16 cellular contexts compared by ENCODE assay signal in genomic region chr1:218494449-218494852, GRCh38.
DNase-seq lines count a peak whose midpoint lies in the region; TF ChIP-seq lines count a peak whose summit lies in the region.
"Had no signal": no experiment of that assay in that cellular context is flagged by ENCODE, and none has a peak within 500 bp of the region (broad histone marks: within the 10 kb centered on the region; RNA-seq: fewer than 3 reads in every experiment).

No MANE protein-coding gene starts in this region.

- H3K4ac ChIP-seq in H9 (ENCODE audit: low read depth, low read length), result no peak overlapping the region; the same call in 1 of the 2 replicates

- H2BK15ac ChIP-seq in H9 (ENCODE audit: low read depth, low read length), result no peak overlapping the region

- H4K5ac ChIP-seq in H9 (ENCODE audit: insufficient read length, low read depth, low read length), result no peak overlapping the region

- H3K27ac Mint-ChIP-seq in H9, result peak overlapping the region; percentile 71 to 94 (median 92); a peak in 6 of 7 replicates
- H3K27ac Mint-ChIP-seq: activated CD8-positive, alpha-beta memory T cell treated with anti-CD3 and anti-CD28 coated beads, Interleukin-2, amount 10 ng/mL, durations not matched to agents 7 days and 5 days; T-cell had no signal

- H3K56ac ChIP-seq in H9 (ENCODE audit: insufficient read length, low read depth, low read length), result no peak overlapping the region

- H3K18ac ChIP-seq in H9 (ENCODE audit: insufficient read length, low read depth, low read length), result peak overlapping the region; percentile 66

- no peak overlapping the region for H2BK12ac ChIP-seq in H9 (ENCODE audit: insufficient read length, low read depth, low read length)

- H3K4me3 Mint-ChIP-seq in H9, result peak overlapping the region in 1 of 2 experiments; percentile 46; a peak in 1 of 5 replicates
- H3K4me3 Mint-ChIP-seq: activated CD8-positive, alpha-beta memory T cell treated with anti-CD3 and anti-CD28 coated beads, Interleukin-2, amount 10 ng/mL, durations not matched to agents 7 days and 5 days; naive thymus-derived CD8-positive, alpha-beta T cell; T-cell had no signal

- no peak overlapping the region for H3K4me3 ChIP-seq in astrocyte of the spinal cord (ENCODE audit: low read depth, low read length)
- no peak overlapping the region for H3K4me3 ChIP-seq in neuron (ENCODE audit: low read length)

- peak overlapping the region; percentile 78 for H3K27ac ChIP-seq in H9 (ENCODE audit: insufficient read length, low read depth, low read length)

- H3K36me3 Mint-ChIP-seq in H9 (ENCODE audit: insufficient read depth in 1 of 3, low read depth in 3 of 3), result peaks cover 0 to 6% (median 0%) of the 10 kb centered on the region in 3 experiments; a peak in 1 of 7 replicates
- H3K36me3 Mint-ChIP-seq: activated CD8-positive, alpha-beta memory T cell treated with anti-CD3 and anti-CD28 coated beads, Interleukin-2, amount 10 ng/mL, durations not matched to agents 7 days and 5 days; naive thymus-derived CD8-positive, alpha-beta T cell; T-cell had no signal

- H3K4me1 ChIP-seq in H9 (ENCODE audit: insufficient read depth, low read length) (peaks cover 9% of the 10 kb centered on the region), neuron (ENCODE audit: insufficient read depth, low read length) (peaks cover 29% of the 10 kb centered on the region)

- H3K79me1 ChIP-seq in H9 (ENCODE audit: insufficient read depth, low read depth, low read length, poor library complexity, severe bottlenecking), result no peaks in the 10 kb centered on the region

- H2BK5ac ChIP-seq in H9 (ENCODE audit: insufficient read length, low read length), result no peak overlapping the region

- no peak overlapping the region for H2BK120ac ChIP-seq in H9 (ENCODE audit: low read depth, low read length, poor library complexity, severe bottlenecking)

- H3K27me3 Mint-ChIP-seq in H9 (ENCODE audit: low read depth), result 0 out of 2 replicates have a peak, but pooled peaks cover 1% of the 10 kb centered on the region

- H3K4me1 Mint-ChIP-seq in H9, result peaks cover 42 to 43% of the 10 kb centered on the region in 2 experiments
- H3K4me1 Mint-ChIP-seq: activated CD8-positive, alpha-beta memory T cell treated with anti-CD3 and anti-CD28 coated beads, Interleukin-2, amount 10 ng/mL, durations not matched to agents 7 days and 5 days; T-cell had no signal

- in situ Hi-C loops in astrocyte of the spinal cord (cut with HindIII; ENCODE audit: low sequenced_read_pairs), result no loop called here

- H4K20me1 ChIP-seq in H9 (ENCODE audit: control insufficient read depth, insufficient read depth, insufficient read length), result no peaks in the 10 kb centered on the region

- H3K27me3 ChIP-seq in H9 (ENCODE audit: insufficient read depth, low read length) (no peaks in the 10 kb centered on the region), neuron (ENCODE audit: insufficient read depth, low read length) (no peaks in the 10 kb centered on the region)

- no peak overlapping the region for H4K91ac ChIP-seq in H9 (ENCODE audit: insufficient read length, low read depth, low read length)

- peak overlapping the region; percentile 2; the same call in 1 of the 2 replicates for H3K14ac ChIP-seq in H9 (ENCODE audit: insufficient read depth, low read length)

- H2BK20ac ChIP-seq in H9 (ENCODE audit: low read depth, low read length, poor library complexity, severe bottlenecking), result no peak overlapping the region

- H3K4me2 ChIP-seq in H9 (ENCODE audit: insufficient read depth, insufficient read length, low read length), result no peak overlapping the region

- no peak overlapping the region for H4K8ac ChIP-seq in H9 (replicated peaks; ENCODE audit: insufficient read length, low read depth, low read length)

- H2AFZ ChIP-seq in H9 (ENCODE audit: low read length) (no peak overlapping the region), neuron (ENCODE audit: low read depth, low read length) (peak overlapping the region; percentile 59)

- DNase-seq in H9, result peak; percentile 76
- peak; percentile 80 for DNase-seq in NCI-H2081 treated with DMSO at 0.1 percent for 48 hours (lab: John Stamatoyannopoulos, UW)
- DNase-seq in astrocyte of the spinal cord (ENCODE audit: low read depth, low spot score), result peak; percentile 33
- no peak for DNase-seq in NCI-H2196 (lab: John Stamatoyannopoulos, UW; ENCODE audit: unreplicated experiment)
- DNase-seq in GM19238 (ENCODE audit: insufficient read length, low spot score), result no peak
- DNase-seq in activated T-cell treated with anti-CD3 and anti-CD28 coated beads, Interleukin-2, amount 50 U/mL, for 1 hour, result no peak
- DNase-seq in globus pallidus (ENCODE audit: low spot score), result no peak
- DNase-seq: activated CD8-positive, alpha-beta memory T cell treated with anti-CD3 and anti-CD28 coated beads, Interleukin-2, amount 10 ng/mL, durations not matched to agents 7 days and 5 days; activated gamma-delta T cell; MV-4-11; naive thymus-derived CD8-positive, alpha-beta T cell; NCI-H526 treated with DMSO at 0.1 percent for 48 hours; RPMI8226; stimulated activated CD4-positive, alpha-beta T cell treated with anti-CD3 and anti-CD28 coated beads, Interleukin-15, amount 100 ng/mL, for 24 hours; T-cell had no signal

- H3K23ac ChIP-seq in H9 (ENCODE audit: insufficient read length, low read depth, low read length), result no peak overlapping the region

- no peaks in the 10 kb centered on the region for H3K9me3 Mint-ChIP-seq in H9
- H3K9me3 Mint-ChIP-seq: naive thymus-derived CD8-positive, alpha-beta T cell; T-cell had no signal

- H3K36me3 ChIP-seq in neuron (ENCODE audit: insufficient read depth, low read length), result no peaks in the 10 kb centered on the region

- H3K9ac ChIP-seq in H9 (ENCODE audit: extremely low read depth, insufficient read length, low read length), result no peak overlapping the region

- H3T11ph ChIP-seq in H9 (ENCODE audit: low read length), result peak overlapping the region; percentile 67

- TF ChIP-seq CTCF in H9 (conservative IDR thresholded peaks at IDR 0.05) (no peak), astrocyte of the spinal cord (IDR thresholded peaks at IDR 0.05; ENCODE audit: low read depth, low read length) (no peak)

- WGBS in H9 (ENCODE audit: extremely low coverage, insufficient read length, low lambda C conversion rate), result no CpG with 5 or more reads among the region's 2 CpGs

- no peaks in the 10 kb centered on the region for H3K23me2 ChIP-seq in H9 (ENCODE audit: insufficient read length, low read depth, low read length, poor library complexity, severe bottlenecking)

- no peaks in the 10 kb centered on the region for H3K79me2 ChIP-seq in H9 (ENCODE audit: insufficient read depth, low read length)

- no peak overlapping the region for H2AK5ac ChIP-seq in H9 (ENCODE audit: insufficient read length, low read length)

- no peaks in the 10 kb centered on the region for H3K9me3 ChIP-seq in H9 (ENCODE audit: control insufficient read depth, low read depth, low read length)
- no peaks in the 10 kb centered on the region for H3K9me3 ChIP-seq in neuron (ENCODE audit: low read length)

Comparison
In these comparisons a context has a peak if more than half of its experiments do, and no peak if none do; other contexts are left out.
1. DNase-seq: peak in H9 (single experiment), NCI-H2081 treated with DMSO at 0.1 percent for 48 hours (single experiment) and astrocyte of the spinal cord (single experiment); none in NCI-H2196 (single experiment), GM19238 (single experiment), activated T-cell treated with anti-CD3 and anti-CD28 coated beads, Interleukin-2, amount 50 U/mL, for 1 hour (single experiment) and globus pallidus (single experiment).